In genomic region chr10:12129222-12130111, GRCh38 we compare ENCODE assay signal across 8 cellular contexts. TPM values are rescaled to one million over a fixed set of nuclear protein-coding genes. Genes with fewer than 3 reads are reported as not detected.
DNase-seq lines count a peak whose midpoint lies in the region; ATAC-seq and TF ChIP-seq lines count a peak whose summit lies in the region.

Gene SEC61A2 (plus strand): TSS chr10:12129677. CDS start chr10:12129788, 111 bp downstream.

- peak in 1 of 2 donors; percentile 26 for TF ChIP-seq RAD21 in liver (IDR thresholded peaks at IDR 0.05)

- H3K27ac ChIP-seq in BLaER1 (peak within 1 kb of the TSS; percentile 89), liver (ENCODE audit: low read depth in 1 of 2, low read length in 2 of 2) (peak within 1 kb of the TSS; percentile 91 to 92)

- H3K27me3 ChIP-seq in BLaER1 (no peaks in the 10 kb centered on the region), liver (ENCODE audit: control insufficient read depth in 4 of 4, insufficient read depth in 4 of 4, low read length in 3 of 4) (no peaks in the 10 kb centered on the region)

- H3K9me3 ChIP-seq in BLaER1 (no peaks in the 10 kb centered on the region), liver (ENCODE audit: control insufficient read depth in 4 of 4, low read length in 3 of 4) (no peaks in the 10 kb centered on the region)

- H3K4me3 ChIP-seq in BLaER1 (peak within 1 kb of the TSS; percentile 85), liver (ENCODE audit: low read depth in 1 of 3, low read length in 3 of 3) (peak within 1 kb of the TSS; percentile 77 to 100 (median 93))

- ATAC-seq in HG03457 (IDR thresholded peaks at IDR 0.05; ENCODE audit: unreplicated experiment), result peak; percentile 85

- H3K4me2 ChIP-seq in BLaER1, result peak within 1 kb of the TSS; percentile 93

- TF ChIP-seq CTCF in liver (IDR thresholded peaks at IDR 0.05; ENCODE audit: low read depth, low read length, missing input control), result no peak

- H3K9ac ChIP-seq in BLaER1 (peak within 1 kb of the TSS; percentile 82), liver (ENCODE audit: low read depth in 1 of 2, low read length in 2 of 2) (peak within 1 kb of the TSS; percentile 16 to 64)

- DNase-seq in GM19240 (ENCODE audit: insufficient read length, low spot score) (peak; percentile 95), NCI-H526 treated with DMSO at 0.1 percent for 48 hours (lab: John Stamatoyannopoulos, UW) (peak; percentile 59), dedifferentiated amniotic fluid mesenchymal stem cell (ENCODE audit: extremely low spot score) (peak; percentile 89)
- peak; percentile 98 for DNase-seq in activated CD4-positive, alpha-beta T cell treated with anti-CD3 and anti-CD28 coated beads, Interleukin-2, amount 50 U/mL, for 1 hour
- peak; percentile 99 for DNase-seq in stimulated activated CD4-positive, alpha-beta T cell treated with anti-CD3 and anti-CD28 coated beads, Interleukin-4, amount 100 ng/mL, for 1 hour

- H4K20me1 ChIP-seq in BLaER1, result peaks cover 24% of the 10 kb centered on the region; the same call in 1 of the 2 replicates

- H3K4me1 ChIP-seq in BLaER1, result peaks cover 10% of the 10 kb centered on the region
- peaks cover 3 to 9% (median 5%) of the 10 kb centered on the region in 4 donors for H3K4me1 ChIP-seq in liver (ENCODE audit: control insufficient read depth in 4 of 4, insufficient read depth in 4 of 4, low read length in 3 of 4)

- under 1% methylated on average over 108 of the region's 108 CpGs for WGBS in liver

- peaks cover 29% of the 10 kb centered on the region for H3K36me3 ChIP-seq in BLaER1
- H3K36me3 ChIP-seq in liver (ENCODE audit: control insufficient read depth in 4 of 4, insufficient read depth in 3 of 4, low read depth in 1 of 4, low read length in 3 of 4), result peaks cover 0 to 6% (median 4%) of the 10 kb centered on the region in 4 donors

TF ChIP-seq in liver, 16 proteins besides CTCF, POLR2A, EP300 and RAD21:
- TF ChIP-seq MAX (IDR thresholded peaks at IDR 0.05) (no peak), YY1 (IDR thresholded peaks at IDR 0.05) (peak; percentile 20), REST (IDR thresholded peaks at IDR 0.05) (peak; percentile 34), RXRA (IDR thresholded peaks at IDR 0.05) (no peak), SP1 (IDR thresholded peaks at IDR 0.05) (peak; percentile 34)

RNA-seq across cellular contexts. Expression of gene SEC61A2, which starts in this region (rescaled TPM):
- 1 to 10 TPM; 3.8 to 8.8 TPM for total RNA-seq in liver
- 1 to 10 TPM; 4.2 to 8.1 TPM for polyA plus RNA-seq in liver

Comparison
In these comparisons a context has a peak if more than half of its experiments do, and no peak if none do; other contexts are left out.
1. Peak in every context shown above with its lines: DNase-seq, ATAC-seq, H3K4me3 ChIP-seq and H3K27ac ChIP-seq.